Comparison of ENCODE assay signal across 8 cellular contexts in genomic region chr7:99499713-99500636, GRCh38. TPM values are rescaled to one million over a fixed set of nuclear protein-coding genes. Genes with fewer than 3 reads are reported as not detected.
A peak's percentile ranks its signal among the peaks of the same experiment; 100 is the strongest.
DNase-seq lines count a peak whose midpoint lies in the region; ATAC-seq and TF ChIP-seq lines count a peak whose summit lies in the region.

ZNF394 (minus strand) TSS chr7:99500281; CDS start chr7:99500093, 188 bp downstream.

- H3K4me1 ChIP-seq in hepatocyte (ENCODE audit: insufficient read depth) (peaks cover 14% of the 10 kb centered on the region), rectal smooth muscle tissue (ENCODE audit: control insufficient read depth, insufficient read depth, low read length) (peaks cover 9% of the 10 kb centered on the region), vagina (peaks cover 32% of the 10 kb centered on the region)

- peaks cover 23% of the 10 kb centered on the region for H4K20me1 ChIP-seq in hepatocyte (ENCODE audit: insufficient read depth, poor library complexity, severe bottlenecking)

- ATAC-seq in HG02943 (IDR thresholded peaks at IDR 0.05; ENCODE audit: low read depth, unreplicated experiment) = peak; percentile 46

- H3K27ac ChIP-seq in hepatocyte (peak within 1 kb of the TSS; percentile 93), rectal smooth muscle tissue (ENCODE audit: low read depth, low read length) (peak within 1 kb of the TSS; percentile 94), vagina (peak within 1 kb of the TSS; percentile 92)

- peak within 1 kb of the TSS; percentile 80 for H2AFZ ChIP-seq in hepatocyte

- H3K9ac ChIP-seq in rectal smooth muscle tissue (ENCODE audit: low read length) = peak within 1 kb of the TSS; percentile 94

- H3K9me3 ChIP-seq in hepatocyte (ENCODE audit: low read depth) (no peaks in the 10 kb centered on the region), vagina (no peaks in the 10 kb centered on the region)

- peak in 1 of 2 donors; percentile 46 for TF ChIP-seq POLR2A in vagina (IDR thresholded peaks at IDR 0.05)

- under 1% methylated on average over 69 of the region's 69 CpGs for WGBS in hepatocyte (ENCODE audit: low lambda C conversion rate, missing lambda C conversion rate)

- H3K36me3 ChIP-seq in hepatocyte (replicated peaks; ENCODE audit: insufficient read depth, low read depth) (no peaks in the 10 kb centered on the region), rectal smooth muscle tissue (ENCODE audit: control insufficient read depth, insufficient read depth, low read length) (peaks cover 3% of the 10 kb centered on the region), vagina (peaks cover 0 to 33% of the 10 kb centered on the region in 2 donors)

- H3K4me3 ChIP-seq in hepatocyte (peak within 1 kb of the TSS; percentile 41), rectal smooth muscle tissue (ENCODE audit: low read length) (peak within 1 kb of the TSS; percentile 100), vagina (peak within 1 kb of the TSS; percentile 67 to 95)

- H3K4me2 ChIP-seq in hepatocyte = peak within 1 kb of the TSS; percentile 90

- no peaks in the 10 kb centered on the region for H3K27me3 ChIP-seq in hepatocyte
- no peaks in the 10 kb centered on the region for H3K27me3 ChIP-seq in rectal smooth muscle tissue (ENCODE audit: control insufficient read depth, insufficient read depth, low read length)
- no peaks in the 10 kb centered on the region for H3K27me3 ChIP-seq in vagina

- DNase-seq in GM13976 (ENCODE audit: low spot score) (peak; percentile 92), NCI-H2029 (lab: John Stamatoyannopoulos, UW) (peak; percentile 84), T1000 (lab: John Stamatoyannopoulos, UW) (peak; percentile 60), astrocyte of the hippocampus (ENCODE audit: low read depth, low spot score) (peak; percentile 96), hepatocyte (ENCODE audit: low spot score) (peak; percentile 95), vagina (ENCODE audit: extremely low spot score in 2 of 2) (peak in 1 of 2 donors; percentile 92)

- no peaks in the 10 kb centered on the region for H3K9me2 ChIP-seq in hepatocyte (replicated peaks; ENCODE audit: insufficient read depth)

- in situ Hi-C loops in GM13976 (cut with MboI; ENCODE audit: low sequenced_read_pairs, unreplicated experiment) = no loop called here

- H3K79me2 ChIP-seq in hepatocyte = peaks cover 53% of the 10 kb centered on the region

- TF ChIP-seq CTCF in GM13976 (IDR thresholded peaks at IDR 0.05; ENCODE audit: borderline replicate concordance, control extremely low read depth, extremely low read depth, insufficient read depth, missing control alignments) = no peak
- no peak for TF ChIP-seq CTCF in hepatocyte (IDR thresholded peaks at IDR 0.05; ENCODE audit: poor library complexity)
- TF ChIP-seq CTCF in vagina (IDR thresholded peaks at IDR 0.05) = peak in 1 of 3 experiments; percentile 34

- intact Hi-C loops in vagina (cut with DNase I) = no loop called here

RNA-seq across cellular contexts. Expression of gene ZNF394, which starts in this region (rescaled TPM):
- total RNA-seq in hepatocyte (19.4 and 23.8 TPM in 2 replicates), vagina (36.1 TPM)
- polyA plus RNA-seq in hepatocyte = 17.2 and 18.4 TPM in 2 replicates

Comparison
In these comparisons a context has a peak if more than half of its experiments do, and no peak if none do; other contexts are left out.
1. H3K4me3 ChIP-seq: peak in every context shown above with its lines; median percentile 100 in rectal smooth muscle tissue; 81 in vagina; 41 in hepatocyte.